In the genomic region with DNA sequence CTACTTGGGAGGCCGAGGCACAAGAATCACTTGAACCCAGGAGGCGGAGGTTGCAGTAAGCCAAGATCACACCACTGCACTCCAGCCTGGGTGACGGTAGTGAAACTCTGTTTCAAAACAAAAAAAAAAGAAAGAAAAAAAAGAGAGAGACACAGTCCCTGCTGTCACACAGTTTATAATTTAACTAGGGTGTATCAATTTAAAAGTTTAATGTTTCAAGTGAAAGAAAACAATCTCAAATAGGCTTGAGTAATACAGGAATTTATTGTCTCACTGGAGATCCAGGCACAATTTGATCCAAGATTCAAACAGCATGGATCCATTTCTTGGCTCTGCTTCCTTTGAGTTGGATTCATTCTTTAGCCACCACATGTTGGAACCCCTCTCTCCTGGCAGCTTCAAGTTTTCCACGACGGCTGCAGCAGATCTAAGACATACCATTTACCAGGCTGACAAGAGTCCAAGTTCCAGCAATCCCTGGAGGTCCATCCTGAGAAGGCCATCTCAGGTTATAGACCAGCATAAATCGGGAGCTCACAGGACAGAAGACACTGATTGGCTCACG, we compare ENCODE assay signal across 23 cellular contexts.
DNase-seq lines count a peak whose midpoint lies in the region; ATAC-seq and TF ChIP-seq lines count a peak whose summit lies in the region.
"Had no signal": no experiment of that assay in that cellular context is flagged by ENCODE, and none has a peak within 500 bp of the region (broad histone marks: within the 10 kb centered on the region; RNA-seq: fewer than 3 reads in every experiment).

No MANE protein-coding gene starts in this region.

- peaks cover 27% of the 10 kb centered on the region for H3K4me1 Mint-ChIP-seq in progenitor cell of endocrine pancreas (ENCODE audit: low read depth)

- H3K4me3 ChIP-seq in heart left ventricle (no peak overlapping the region), right cardiac atrium (ENCODE audit: low read length) (no peak overlapping the region), fibroblast of the aortic adventitia (ENCODE audit: low read depth, low read length) (no peak overlapping the region), vagina (no peak overlapping the region)
- H3K4me3 ChIP-seq: K562, lung, SJCRH30 had no signal

- no peaks in the 10 kb centered on the region for H3K36me3 Mint-ChIP-seq in progenitor cell of endocrine pancreas (ENCODE audit: insufficient read depth)

- H3K27ac Mint-ChIP-seq in progenitor cell of endocrine pancreas: peak overlapping the region; percentile 62
- H3K27ac Mint-ChIP-seq: activated naive CD8-positive, alpha-beta T cell treated with anti-CD3 and anti-CD28 coated beads, Interleukin-2, amount 10 ng/mL, durations not matched to agents 7 days and 5 days; activated T-helper 1 cell treated with anti-CD3 and anti-CD28 coated beads, Interleukin-12 subunit alpha, Interleukin-12 subunit beta, Interleukin-2, Interleukin-4 antibody, amounts not matched to agents 30 ng/mL and 10 ng/mL and 1 ng/mL, durations not matched to agents 14 hours and 24 hours and 36 hours; effector memory CD8-positive, alpha-beta T cell had no signal

- no peaks in the 10 kb centered on the region for H3K27me3 Mint-ChIP-seq in progenitor cell of endocrine pancreas

- DNase-seq in heart left ventricle: no peak
- DNase-seq in right cardiac atrium: no peak
- DNase-seq in fibroblast of the aortic adventitia (ENCODE audit: low read depth): peak; percentile 56
- no peak for DNase-seq in progenitor cell of endocrine pancreas (ENCODE audit: low spot score, unreplicated experiment)
- DNase-seq in vagina (ENCODE audit: extremely low spot score in 2 of 2): no peak
- no peak for DNase-seq in amygdala (lab: John Stamatoyannopoulos, UW)
- DNase-seq: 8988T; activated naive CD8-positive, alpha-beta T cell treated with anti-CD3 and anti-CD28 coated beads, Interleukin-2, amount 10 ng/mL, durations not matched to agents 7 days and 5 days; effector memory CD8-positive, alpha-beta T cell; foreskin melanocyte; naive thymus-derived CD8-positive, alpha-beta T cell; NCI-H2029; NCI-H510A treated with DMSO at 0.1 percent for 48 hours; retina; SJCRH30; stimulated activated CD4-positive, alpha-beta T cell treated with anti-CD3 and anti-CD28 coated beads, Interleukin-1b, Interleukin-23, amount 100 ng/mL, for 48 hours; substantia nigra had no signal

- ATAC-seq in heart left ventricle (no peak), right cardiac atrium (no peak), GM18909 (IDR thresholded peaks at IDR 0.05; ENCODE audit: poor library complexity, unreplicated experiment) (no peak), HG03460 (IDR thresholded peaks at IDR 0.05; ENCODE audit: unreplicated experiment) (no peak)
- ATAC-seq: effector memory CD8-positive, alpha-beta T cell; K562; naive thymus-derived CD8-positive, alpha-beta T cell had no signal

- peak overlapping the region in 9 of 12 donors; percentile 81 to 96 (median 93) for H3K27ac ChIP-seq in heart left ventricle
- H3K27ac ChIP-seq in right cardiac atrium (ENCODE audit: low read length): no peak overlapping the region
- H3K27ac ChIP-seq in vagina: peak overlapping the region; percentile 83
- H3K27ac ChIP-seq: C4-2B, SJCRH30 had no signal

- H3K9me3 ChIP-seq in heart left ventricle (peaks cover 0 to 7% (median 0%) of the 10 kb centered on the region in 12 donors), right cardiac atrium (ENCODE audit: control insufficient read depth, low read length) (no peaks in the 10 kb centered on the region), vagina (no peaks in the 10 kb centered on the region)
- H3K9me3 ChIP-seq: SJCRH30 had no signal

- TF ChIP-seq CTCF in heart left ventricle (IDR thresholded peaks at IDR 0.05): no peak
- no peak for TF ChIP-seq CTCF in fibroblast of the aortic adventitia (IDR thresholded peaks at IDR 0.05; ENCODE audit: insufficient read depth, low read length)
- no peak for TF ChIP-seq CTCF in progenitor cell of endocrine pancreas (IDR thresholded peaks at IDR 0.05; ENCODE audit: unreplicated experiment)
- no peak for TF ChIP-seq CTCF in vagina (IDR thresholded peaks at IDR 0.05)

- H3K4me1 ChIP-seq in heart left ventricle (peaks cover 4 to 64% (median 50%) of the 10 kb centered on the region in 12 donors), right cardiac atrium (ENCODE audit: control insufficient read depth, insufficient read depth, low read length) (peaks cover 16% of the 10 kb centered on the region), vagina (peaks cover 50% of the 10 kb centered on the region)
- H3K4me1 ChIP-seq: SJCRH30 had no signal

- 68 to 73% (median 71%) methylated on average over 7 of the region's 7 CpGs for WGBS in heart left ventricle, 4 donors
- 64% methylated on average over 7 of the region's 7 CpGs for WGBS in right cardiac atrium

- no peak for TF ChIP-seq POLR2A in heart left ventricle (IDR thresholded peaks at IDR 0.05)
- TF ChIP-seq POLR2A in vagina (IDR thresholded peaks at IDR 0.05): no peak

- no peak overlapping the region for H3K4me3 Mint-ChIP-seq in progenitor cell of endocrine pancreas (ENCODE audit: low read depth)
- H3K4me3 Mint-ChIP-seq: activated naive CD8-positive, alpha-beta T cell treated with anti-CD3 and anti-CD28 coated beads, Interleukin-2, amount 10 ng/mL, durations not matched to agents 7 days and 5 days; activated T-helper 1 cell treated with anti-CD3 and anti-CD28 coated beads, Interleukin-12 subunit alpha, Interleukin-12 subunit beta, Interleukin-2, Interleukin-4 antibody, amounts not matched to agents 30 ng/mL and 10 ng/mL and 1 ng/mL, durations not matched to agents 14 hours and 24 hours and 36 hours; effector memory CD8-positive, alpha-beta T cell; naive thymus-derived CD8-positive, alpha-beta T cell had no signal

- H3K9me3 Mint-ChIP-seq in progenitor cell of endocrine pancreas (ENCODE audit: low read depth): peaks cover 9% of the 10 kb centered on the region
- H3K9me3 Mint-ChIP-seq: effector memory CD8-positive, alpha-beta T cell had no signal

- H3K27me3 ChIP-seq in heart left ventricle (no peaks in the 10 kb centered on the region), right cardiac atrium (ENCODE audit: control insufficient read depth, insufficient read depth) (no peaks in the 10 kb centered on the region), vagina (no peaks in the 10 kb centered on the region)
- H3K27me3 ChIP-seq: SJCRH30 had no signal

- intact Hi-C loops in heart left ventricle (cut with DNase I): loop anchor here in 8 of 10 donors (5.0 to 10.0 kb wide), 5 partner anchors 52 to 97 kb away; a partner anchor contains a TSS
- intact Hi-C loops in right cardiac atrium (cut with DNase I): loop anchor here in 1 of 4 donors (5.0 to 10.0 kb wide), 2 partner anchors 62 to 94 kb away; a partner anchor contains a TSS
- intact Hi-C loops in vagina (cut with DNase I): loop anchor here (5.0 to 10.0 kb wide), 2 partner anchors 54 to 97 kb away; a partner anchor contains a TSS

- no peaks in the 10 kb centered on the region for H3K36me3 ChIP-seq in heart left ventricle
- H3K36me3 ChIP-seq in vagina: no peaks in the 10 kb centered on the region
- H3K36me3 ChIP-seq: SJCRH30 had no signal
